11 cellular contexts compared by ENCODE assay signal in the genomic region with DNA sequence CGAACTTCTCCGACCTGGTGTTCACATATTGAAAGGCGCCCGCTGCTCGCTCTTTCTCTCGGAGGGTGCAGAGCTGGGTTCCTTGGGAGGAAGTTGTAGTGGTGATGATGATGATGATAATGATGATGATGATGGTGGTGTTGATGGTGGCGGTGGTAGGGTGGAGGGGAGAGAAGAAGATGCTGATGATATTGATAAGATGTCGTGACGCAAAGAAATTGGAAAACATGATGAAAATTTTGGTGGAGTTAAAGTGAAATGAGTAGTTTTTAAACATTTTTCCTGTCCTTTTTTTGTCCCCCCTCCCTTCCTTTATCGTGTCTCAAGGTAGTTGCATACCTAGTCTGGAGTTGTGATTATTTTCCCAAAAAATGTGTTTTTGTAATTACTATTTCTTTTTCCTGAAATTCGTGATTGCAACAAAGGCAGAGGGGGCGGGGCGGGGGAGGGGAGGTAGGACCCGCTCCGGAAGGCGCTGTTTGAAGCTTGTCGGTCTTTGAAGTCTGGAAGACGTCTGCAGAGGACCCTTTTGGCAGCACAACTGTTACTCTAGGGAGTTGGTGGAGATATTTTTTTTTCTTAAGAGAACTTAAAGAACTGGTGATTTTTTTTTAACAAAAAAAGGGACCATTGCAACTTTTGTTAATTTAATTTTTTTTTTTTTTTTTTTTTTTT. TPM values are rescaled to one million over a fixed set of nuclear protein-coding genes. Genes with fewer than 3 reads are reported as not detected.
DNase-seq lines count a peak whose midpoint lies in the region; ATAC-seq, FAIRE-seq and TF ChIP-seq lines count a peak whose summit lies in the region.
"Had no signal": no experiment of that assay in that cellular context is flagged by ENCODE, and none has a peak within 500 bp of the region (broad histone marks: within the 10 kb centered on the region; RNA-seq: fewer than 3 reads in every experiment).

No MANE protein-coding gene starts in this region.

- no peak overlapping the region for H2AFZ ChIP-seq in MM.1S (ENCODE audit: low read length)
- no peak overlapping the region for H2AFZ ChIP-seq in astrocyte (ENCODE audit: low read depth, low read length)

- FAIRE-seq in astrocyte (lab: Jason Lieb, UNC), result no peak

- DNase-seq in DMS79 treated with DMSO at 0.1 percent for 48 hours (lab: John Stamatoyannopoulos, UW) (peak; percentile 37), MM.1S (no peak), astrocyte (ENCODE audit: low read depth) (peak; percentile 7), naive B cell (no peak), NCI-H774 (lab: John Stamatoyannopoulos, UW) (no peak)
- DNase-seq in stimulated activated CD4-positive, alpha-beta T cell treated with anti-CD3 and anti-CD28 coated beads, Interleukin-4, amount 100 ng/mL, for 1 hour, result no peak

- H3K4me2 ChIP-seq in MM.1S (ENCODE audit: low read depth, low read length), result peak overlapping the region; percentile 51; the same call in 1 of the 2 replicates
- H3K4me2 ChIP-seq in astrocyte (ENCODE audit: low read length), result peak overlapping the region; percentile 99

- peaks cover 23% of the 10 kb centered on the region for H3F3A ChIP-seq in MM.1S (ENCODE audit: insufficient read depth, low read length)

- TF ChIP-seq CTCF in MM.1S (IDR thresholded peaks at IDR 0.05; ENCODE audit: low read length), result no peak
- no peak for TF ChIP-seq CTCF in astrocyte (IDR thresholded peaks at IDR 0.05; ENCODE audit: insufficient read depth, low read depth, low read length)

- no peak overlapping the region for H3K27ac ChIP-seq in MM.1S (ENCODE audit: low read length)
- H3K27ac ChIP-seq in astrocyte (ENCODE audit: low read depth, low read length), result peak overlapping the region; percentile 77
- H3K27ac ChIP-seq: thoracic aorta had no signal

- H3K79me2 ChIP-seq in MM.1S (ENCODE audit: low read length) (peaks cover 6% of the 10 kb centered on the region; the same call in 1 of the 2 replicates), astrocyte (ENCODE audit: insufficient read depth, low read length) (peaks cover 66% of the 10 kb centered on the region)

- H3K4me1 Mint-ChIP-seq in astrocyte (ENCODE audit: low read depth, unreplicated experiment) (peaks cover 7% of the 10 kb centered on the region), naive B cell (peaks cover 12 to 22% (median 14%) of the 10 kb centered on the region in 3 donors)

- peak overlapping the region; percentile 80 for H3K27ac Mint-ChIP-seq in astrocyte (ENCODE audit: unreplicated experiment)
- peak overlapping the region in 1 of 6 donors; percentile 94 for H3K27ac Mint-ChIP-seq in naive B cell
- H3K27ac Mint-ChIP-seq: activated T-helper 2 cell treated with anti-CD3 and anti-CD28 coated beads, Interferon-gamma antibody, Interleukin-2, Interleukin-4, amounts not matched to agents 10 μg/mL and 5 μg/mL and 100 μg/mL, durations not matched to agents 14 hours and 24 hours and 36 hours had no signal

- no peak overlapping the region; the same call in 1 of the 2 replicates for H3K9ac ChIP-seq in MM.1S (ENCODE audit: low read length)
- peak overlapping the region; percentile 84 for H3K9ac ChIP-seq in astrocyte (ENCODE audit: low read length)

- H3K9me3 ChIP-seq in MM.1S (replicated peaks; ENCODE audit: insufficient read depth, low read length) (no peaks in the 10 kb centered on the region), astrocyte (ENCODE audit: insufficient read depth, low read depth, low read length) (no peaks in the 10 kb centered on the region)
- H3K9me3 ChIP-seq: thoracic aorta had no signal

- H3K36me3 Mint-ChIP-seq in astrocyte (ENCODE audit: low read depth, unreplicated experiment), result peaks cover 1% of the 10 kb centered on the region
- H3K36me3 Mint-ChIP-seq in naive B cell, result peaks cover 4 to 18% of the 10 kb centered on the region in 2 donors

- H4K20me1 ChIP-seq in MM.1S (ENCODE audit: insufficient read depth, low read length) (no peaks in the 10 kb centered on the region), astrocyte (ENCODE audit: insufficient read depth, low read length) (peaks cover 41% of the 10 kb centered on the region)

- no peaks in the 10 kb centered on the region for H3K27me3 ChIP-seq in MM.1S (replicated peaks; ENCODE audit: insufficient read depth, low read length)
- H3K27me3 ChIP-seq in astrocyte (ENCODE audit: insufficient read depth, low read length), result no peaks in the 10 kb centered on the region

- ATAC-seq in naive B cell (ENCODE audit: low read depth in 2 of 2), result no peak
- ATAC-seq in HG02763 (IDR thresholded peaks at IDR 0.05; ENCODE audit: unreplicated experiment), result no peak
- ATAC-seq in GM19351 (IDR thresholded peaks at IDR 0.05; ENCODE audit: unreplicated experiment), result no peak
- ATAC-seq: sciatic nerve had no signal

- H3K36me3 ChIP-seq in MM.1S (replicated peaks; ENCODE audit: insufficient read depth, low read length) (no peaks in the 10 kb centered on the region), astrocyte (ENCODE audit: insufficient read depth, low read length) (no peaks in the 10 kb centered on the region)
- H3K36me3 ChIP-seq: thoracic aorta had no signal

- H3K4me3 ChIP-seq in MM.1S (ENCODE audit: low read length) (no peak overlapping the region), astrocyte (ENCODE audit: insufficient read depth, low read depth, low read length) (peak overlapping the region; percentile 98)

- H3K27me3 Mint-ChIP-seq in astrocyte (ENCODE audit: low read depth, unreplicated experiment) (peaks cover 6% of the 10 kb centered on the region), naive B cell (peaks cover 47 to 71% (median 52%) of the 10 kb centered on the region in 3 donors)

- H3K4me3 Mint-ChIP-seq in astrocyte (ENCODE audit: unreplicated experiment), result peak overlapping the region; percentile 98
- H3K4me3 Mint-ChIP-seq in naive B cell, result peak overlapping the region in 6 of 8 donors; percentile 4 to 83 (median 30)

- H3K9me3 Mint-ChIP-seq in astrocyte (ENCODE audit: unreplicated experiment), result peaks cover 2% of the 10 kb centered on the region
- H3K9me3 Mint-ChIP-seq in naive B cell, result peaks cover 0 to 16% (median 2%) of the 10 kb centered on the region in 7 donors
- H3K9me3 Mint-ChIP-seq: activated T-helper 2 cell treated with anti-CD3 and anti-CD28 coated beads, Interferon-gamma antibody, Interleukin-2, Interleukin-4, amounts not matched to agents 10 μg/mL and 5 μg/mL and 100 μg/mL, durations not matched to agents 14 hours and 24 hours and 36 hours had no signal

- H3K9me2 ChIP-seq in MM.1S (replicated peaks; ENCODE audit: insufficient read depth, low read length), result no peaks in the 10 kb centered on the region

- peaks cover 2% of the 10 kb centered on the region; the same call in 1 of the 2 replicates for H3K4me1 ChIP-seq in MM.1S (ENCODE audit: low read length)
- H3K4me1 ChIP-seq in astrocyte (ENCODE audit: insufficient read depth, low read length), result peaks cover 8% of the 10 kb centered on the region

RNA-seq across cellular contexts. Expression of gene SOX11, which starts 2.0 kb away (rescaled TPM):
- 15.1 and 19.2 TPM in 2 replicates for total RNA-seq in astrocyte
- polyA plus RNA-seq in naive B cell (ENCODE audit: low read depth in 6 of 6), result not detected
- total RNA-seq: activated T-helper 2 cell treated with anti-CD3 and anti-CD28 coated beads, Interferon-gamma antibody, Interleukin-2, Interleukin-4, amounts not matched to agents 10 μg/mL and 5 μg/mL and 100 μg/mL, durations not matched to agents 14 hours and 24 hours and 36 hours; sciatic nerve; thoracic aorta had no signal

Comparison
In these comparisons a context has a peak if more than half of its experiments do, and no peak if none do; other contexts are left out.
1. DNase-seq: peak in DMS79 treated with DMSO at 0.1 percent for 48 hours (single experiment) and astrocyte (single experiment); none in MM.1S (single experiment), naive B cell (single experiment), NCI-H774 (single experiment) and stimulated activated CD4-positive, alpha-beta T cell treated with anti-CD3 and anti-CD28 coated beads, Interleukin-4, amount 100 ng/mL, for 1 hour (single experiment).